Comparison of ENCODE assay signal across 10 cellular contexts in genomic region chr17:28042721-28043291, GRCh38. TPM values are rescaled to one million over a fixed set of nuclear protein-coding genes. Genes with fewer than 3 reads are reported as not detected.
DNase-seq lines count a peak whose midpoint lies in the region; ATAC-seq and TF ChIP-seq lines count a peak whose summit lies in the region.
"Had no signal": no experiment of that assay in that cellular context is flagged by ENCODE, and none has a peak within 500 bp of the region (broad histone marks: within the 10 kb centered on the region; RNA-seq: fewer than 3 reads in every experiment).

No MANE protein-coding gene starts in this region.

- peaks cover 7% of the 10 kb centered on the region for H3K9me3 Mint-ChIP-seq in type B pancreatic cell

- peak overlapping the region; percentile 92 for H3K9ac ChIP-seq in adipocyte (ENCODE audit: low read length)
- peak overlapping the region; percentile 64 to 81 for H3K9ac ChIP-seq in liver (ENCODE audit: low read depth in 1 of 2, low read length in 2 of 2)

- peaks cover 8% of the 10 kb centered on the region for H3K27me3 Mint-ChIP-seq in type B pancreatic cell

- H3K36me3 ChIP-seq in left ventricle myocardium inferior (no peaks in the 10 kb centered on the region), adipocyte (ENCODE audit: control insufficient read depth, insufficient read depth, low read length, severe bottlenecking) (no peaks in the 10 kb centered on the region), liver (ENCODE audit: control insufficient read depth in 4 of 4, insufficient read depth in 3 of 4, low read depth in 1 of 4, low read length in 3 of 4) (peaks cover 0 to 2% (median 0%) of the 10 kb centered on the region in 4 donors)
- H3K36me3 ChIP-seq: ovary had no signal

- peaks cover 37% of the 10 kb centered on the region for H3K4me1 Mint-ChIP-seq in type B pancreatic cell (ENCODE audit: unreplicated experiment)

- peaks cover 9% of the 10 kb centered on the region for H3K36me3 Mint-ChIP-seq in type B pancreatic cell

- H3K27ac ChIP-seq in left ventricle myocardium inferior (replicated peaks) = peak overlapping the region; percentile 7
- no peak overlapping the region for H3K27ac ChIP-seq in liver (ENCODE audit: low read depth in 1 of 2, low read length in 2 of 2)

- no peak for TF ChIP-seq RAD21 in liver (IDR thresholded peaks at IDR 0.05)

- H3K27ac Mint-ChIP-seq in type B pancreatic cell = no peak overlapping the region

- H3K4me3 ChIP-seq in left ventricle myocardium inferior (peak overlapping the region; percentile 96), adipocyte (ENCODE audit: low read length) (peak overlapping the region; percentile 88), liver (ENCODE audit: low read depth in 1 of 3, low read length in 3 of 3) (peak overlapping the region in 1 of 3 donors; percentile 97)

- H3K9me3 ChIP-seq in left ventricle myocardium inferior (replicated peaks) (no peaks in the 10 kb centered on the region), adipocyte (ENCODE audit: control insufficient read depth, low read length) (no peaks in the 10 kb centered on the region), liver (ENCODE audit: control insufficient read depth in 4 of 4, low read length in 3 of 4) (no peaks in the 10 kb centered on the region)
- H3K9me3 ChIP-seq: ovary had no signal

- intact Hi-C loops in left ventricle myocardium inferior (cut with micrococcal nuclease) (loop anchor here (1.0 kb wide), 1 partner anchor 28 kb away; no protein-coding TSS in a partner anchor), Right ventricle myocardium superior (cut with DNase I) (loop anchor here (10.0 kb wide), 1 partner anchor 148 kb away; the partner anchor contains the start of gene LYRM9)

- no peak for DNase-seq in left ventricle myocardium inferior
- DNase-seq in Right ventricle myocardium superior = no peak
- no peak for DNase-seq in adipocyte (ENCODE audit: low read depth)
- DNase-seq in type B pancreatic cell (ENCODE audit: extremely low spot score, unreplicated experiment) = no peak
- no peak for DNase-seq in HUDEP-2 (lab: John Stamatoyannopoulos, UW; ENCODE audit: unreplicated experiment in 76 of 76)
- DNase-seq in GM20000 (ENCODE audit: low spot score) = no peak
- DNase-seq: central memory CD4-positive, alpha-beta T cell had no signal

- H3K4me1 ChIP-seq in left ventricle myocardium inferior = peaks cover 66% of the 10 kb centered on the region
- peaks cover 45% of the 10 kb centered on the region for H3K4me1 ChIP-seq in adipocyte (ENCODE audit: control insufficient read depth, insufficient read depth, low read length)
- peaks cover 10 to 37% (median 27%) of the 10 kb centered on the region in 4 donors for H3K4me1 ChIP-seq in liver (ENCODE audit: control insufficient read depth in 4 of 4, insufficient read depth in 4 of 4, low read length in 3 of 4)

- no peak for ATAC-seq in Right ventricle myocardium superior (ENCODE audit: poor library complexity)
- no peak for ATAC-seq in GM18870 (IDR thresholded peaks at IDR 0.05; ENCODE audit: unreplicated experiment)

- H3K27me3 ChIP-seq in left ventricle myocardium inferior (ENCODE audit: low read depth) = no peaks in the 10 kb centered on the region
- no peaks in the 10 kb centered on the region for H3K27me3 ChIP-seq in adipocyte (replicated peaks; ENCODE audit: control insufficient read depth, insufficient read depth, low read length)
- H3K27me3 ChIP-seq in liver (ENCODE audit: control insufficient read depth in 4 of 4, insufficient read depth in 4 of 4, low read length in 3 of 4) = no peaks in the 10 kb centered on the region
- H3K27me3 ChIP-seq: ovary had no signal

- H3K4me3 Mint-ChIP-seq in type B pancreatic cell = peak overlapping the region; percentile 93

- 98% methylated on average over 16 of the region's 16 CpGs for WGBS in liver

- TF ChIP-seq CTCF in left ventricle myocardium inferior (IDR thresholded peaks at IDR 0.05; ENCODE audit: borderline replicate concordance) (no peak), liver (IDR thresholded peaks at IDR 0.05; ENCODE audit: low read depth, low read length, missing input control) (no peak), type B pancreatic cell (conservative IDR thresholded peaks at IDR 0.05) (no peak), GM20000 (IDR thresholded peaks at IDR 0.05; ENCODE audit: extremely low read depth, missing control alignments) (no peak)

TF ChIP-seq in liver, 16 proteins besides CTCF, POLR2A, EP300 and RAD21:
- TF ChIP-seq GABPA (IDR thresholded peaks at IDR 0.05 in 1 of 2, conservative IDR thresholded peaks at IDR 0.05 in 1 of 2) = no peak

RNA-seq across cellular contexts. Expression of gene NLK, which starts 0.3 kb away (rescaled TPM):
- total RNA-seq in left ventricle myocardium inferior (26.3 TPM), Right ventricle myocardium superior (20.2 TPM), liver (10 to 100 TPM; 12.9 to 17.4 TPM), type B pancreatic cell (ENCODE audit: low replicate concordance) (25.4 and 26.2 TPM in 2 replicates)
- 1 to 10 TPM; 4.4 to 5.4 TPM for polyA plus RNA-seq in liver
